1 cellular context compared by ENCODE assay signal in the genomic region with DNA sequence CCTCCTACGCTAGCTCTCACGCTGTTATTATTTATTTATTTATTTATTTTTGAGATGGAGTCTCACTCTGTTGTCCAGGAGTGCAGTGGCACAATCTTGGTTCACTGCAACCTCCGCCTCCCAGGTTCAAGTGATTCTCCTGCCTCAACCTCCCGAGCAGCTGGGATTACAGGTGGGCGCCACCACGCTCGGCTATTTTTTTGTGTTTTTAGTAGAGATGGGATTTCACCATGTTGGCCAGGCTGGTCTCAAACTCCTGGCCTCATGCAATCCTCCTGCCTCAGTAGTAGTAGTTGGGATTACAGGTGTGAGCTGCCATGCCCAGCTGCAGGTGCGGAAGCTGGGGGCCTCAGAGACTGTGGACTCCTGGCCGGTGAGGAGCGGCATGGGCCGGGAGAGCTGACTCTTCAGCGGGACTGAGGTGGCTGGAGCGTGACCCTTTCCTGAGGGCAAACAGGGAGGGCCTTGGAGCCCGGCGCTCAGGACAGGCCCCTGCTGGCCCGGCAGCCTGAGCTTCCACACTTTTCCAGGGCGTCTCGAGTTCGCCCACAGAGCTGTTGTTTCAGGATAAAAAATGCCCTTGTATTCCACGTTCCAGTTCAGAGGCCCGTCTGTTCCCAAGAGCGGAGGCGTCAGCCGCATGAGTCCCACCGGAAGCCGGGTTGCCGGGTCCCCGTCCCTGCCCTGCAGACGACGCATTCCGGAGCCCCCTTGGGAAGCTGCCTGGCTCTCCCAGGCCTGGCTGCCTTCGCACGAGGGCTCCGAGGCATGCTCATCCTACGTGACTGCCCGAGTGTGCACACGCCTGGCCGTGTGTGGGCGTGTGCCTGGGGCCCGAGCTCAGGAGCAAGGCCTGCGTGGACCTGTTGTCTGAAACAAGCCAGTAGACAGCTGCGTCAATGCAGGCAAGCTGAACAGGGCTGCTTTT.
A peak's percentile ranks its signal among the peaks of the same experiment; 100 is the strongest.
TF ChIP-seq lines count a peak whose summit lies in the region.

No MANE protein-coding gene starts in this region.

TF ChIP-seq in HepG2, 621 proteins besides CTCF, POLR2A, EP300 and RAD21 (continued from another document and continues in another):
- TF ChIP-seq ZNF574 (CRISPR knock-in tag; IDR thresholded peaks at IDR 0.05) (peak; percentile 10; the same call in 1 of the 2 replicates), NFE2L1 (CRISPR knock-in tag; IDR thresholded peaks at IDR 0.05; ENCODE audit: borderline replicate concordance) (no peak), ZNF772 (CRISPR knock-in tag; IDR thresholded peaks at IDR 0.05) (no peak), REL (CRISPR knock-in tag; conservative IDR thresholded peaks at IDR 0.05) (0 out of 2 replicates have a peak, but pooled peaks have one; percentile 15), HNRNPLL (IDR thresholded peaks at IDR 0.05; ENCODE audit: low read depth, low read length, poor library complexity, severe bottlenecking) (peak; percentile 48), RARA (CRISPR knock-in tag; IDR thresholded peaks at IDR 0.05) (peak; percentile 10; the same call in 1 of the 2 replicates), ZNF567 (CRISPR knock-in tag; IDR thresholded peaks at IDR 0.05; ENCODE audit: borderline replicate concordance) (no peak), ZNF460 (CRISPR knock-in tag; IDR thresholded peaks at IDR 0.05; ENCODE audit: borderline replicate concordance) (peak; percentile 59), FOXO1 (CRISPR knock-in tag; IDR thresholded peaks at IDR 0.05) (0 out of 2 replicates have a peak, but pooled peaks have one; percentile 0), GABPA (IDR thresholded peaks at IDR 0.05; ENCODE audit: low read depth, low read length) (no peak), GABPA (CRISPR knock-in tag; IDR thresholded peaks at IDR 0.05; ENCODE audit: low read depth) (0 out of 2 replicates have a peak, but pooled peaks have one; percentile 24), THRA (CRISPR knock-in tag; IDR thresholded peaks at IDR 0.05; ENCODE audit: borderline replicate concordance) (peak; percentile 91; the same call in 1 of the 2 replicates), NR2F6 (IDR thresholded peaks at IDR 0.05) (peak; percentile 19; the same call in 1 of the 2 replicates), NR2F6 (CRISPR knock-in tag; IDR thresholded peaks at IDR 0.05) (no peak), SOX6 (IDR thresholded peaks at IDR 0.05) (no peak), SOX6 (CRISPR knock-in tag; IDR thresholded peaks at IDR 0.05) (no peak), ZNF687 (CRISPR knock-in tag; IDR thresholded peaks at IDR 0.05) (peak; percentile 91), ZNF3 (CRISPR knock-in tag; IDR thresholded peaks at IDR 0.05) (no peak), EZH2 (conservative IDR thresholded peaks at IDR 0.05; ENCODE audit: low read depth, low read length) (no peak), ZNF451 (CRISPR knock-in tag; IDR thresholded peaks at IDR 0.05) (no peak), TEAD3 (CRISPR knock-in tag; optimal IDR thresholded peaks at IDR 0.05; ENCODE audit: borderline replicate concordance) (peak; percentile 28), RXRB (CRISPR knock-in tag; IDR thresholded peaks at IDR 0.05; ENCODE audit: borderline replicate concordance) (peak; percentile 44; the same call in 1 of the 2 replicates), BRD4 (CRISPR knock-in tag; IDR thresholded peaks at IDR 0.05) (no peak), POLR2G (IDR thresholded peaks at IDR 0.05; ENCODE audit: low read depth, low read length) (no peak), NONO (IDR thresholded peaks at IDR 0.05) (no peak), NONO (CRISPR knock-in tag; conservative IDR thresholded peaks at IDR 0.05) (0 out of 2 replicates have a peak, but pooled peaks have one; percentile 42), ZNF558 (CRISPR knock-in tag; IDR thresholded peaks at IDR 0.05; ENCODE audit: borderline replicate concordance) (no peak)
- TF ChIP-seq, protein P1, sequence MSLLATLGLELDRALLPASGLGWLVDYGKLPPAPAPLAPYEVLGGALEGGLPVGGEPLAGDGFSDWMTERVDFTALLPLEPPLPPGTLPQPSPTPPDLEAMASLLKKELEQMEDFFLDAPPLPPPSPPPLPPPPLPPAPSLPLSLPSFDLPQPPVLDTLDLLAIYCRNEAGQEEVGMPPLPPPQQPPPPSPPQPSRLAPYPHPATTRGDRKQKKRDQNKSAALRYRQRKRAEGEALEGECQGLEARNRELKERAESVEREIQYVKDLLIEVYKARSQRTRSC (CRISPR knock-in tag; IDR thresholded peaks at IDR 0.05; ENCODE audit: low read depth): no peak
- TF ChIP-seq, protein P2, sequence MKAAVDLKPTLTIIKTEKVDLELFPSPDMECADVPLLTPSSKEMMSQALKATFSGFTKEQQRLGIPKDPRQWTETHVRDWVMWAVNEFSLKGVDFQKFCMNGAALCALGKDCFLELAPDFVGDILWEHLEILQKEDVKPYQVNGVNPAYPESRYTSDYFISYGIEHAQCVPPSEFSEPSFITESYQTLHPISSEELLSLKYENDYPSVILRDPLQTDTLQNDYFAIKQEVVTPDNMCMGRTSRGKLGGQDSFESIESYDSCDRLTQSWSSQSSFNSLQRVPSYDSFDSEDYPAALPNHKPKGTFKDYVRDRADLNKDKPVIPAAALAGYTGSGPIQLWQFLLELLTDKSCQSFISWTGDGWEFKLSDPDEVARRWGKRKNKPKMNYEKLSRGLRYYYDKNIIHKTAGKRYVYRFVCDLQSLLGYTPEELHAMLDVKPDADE (CRISPR knock-in tag; IDR thresholded peaks at IDR 0.05): no peak
- TF ChIP-seq, protein P3, sequence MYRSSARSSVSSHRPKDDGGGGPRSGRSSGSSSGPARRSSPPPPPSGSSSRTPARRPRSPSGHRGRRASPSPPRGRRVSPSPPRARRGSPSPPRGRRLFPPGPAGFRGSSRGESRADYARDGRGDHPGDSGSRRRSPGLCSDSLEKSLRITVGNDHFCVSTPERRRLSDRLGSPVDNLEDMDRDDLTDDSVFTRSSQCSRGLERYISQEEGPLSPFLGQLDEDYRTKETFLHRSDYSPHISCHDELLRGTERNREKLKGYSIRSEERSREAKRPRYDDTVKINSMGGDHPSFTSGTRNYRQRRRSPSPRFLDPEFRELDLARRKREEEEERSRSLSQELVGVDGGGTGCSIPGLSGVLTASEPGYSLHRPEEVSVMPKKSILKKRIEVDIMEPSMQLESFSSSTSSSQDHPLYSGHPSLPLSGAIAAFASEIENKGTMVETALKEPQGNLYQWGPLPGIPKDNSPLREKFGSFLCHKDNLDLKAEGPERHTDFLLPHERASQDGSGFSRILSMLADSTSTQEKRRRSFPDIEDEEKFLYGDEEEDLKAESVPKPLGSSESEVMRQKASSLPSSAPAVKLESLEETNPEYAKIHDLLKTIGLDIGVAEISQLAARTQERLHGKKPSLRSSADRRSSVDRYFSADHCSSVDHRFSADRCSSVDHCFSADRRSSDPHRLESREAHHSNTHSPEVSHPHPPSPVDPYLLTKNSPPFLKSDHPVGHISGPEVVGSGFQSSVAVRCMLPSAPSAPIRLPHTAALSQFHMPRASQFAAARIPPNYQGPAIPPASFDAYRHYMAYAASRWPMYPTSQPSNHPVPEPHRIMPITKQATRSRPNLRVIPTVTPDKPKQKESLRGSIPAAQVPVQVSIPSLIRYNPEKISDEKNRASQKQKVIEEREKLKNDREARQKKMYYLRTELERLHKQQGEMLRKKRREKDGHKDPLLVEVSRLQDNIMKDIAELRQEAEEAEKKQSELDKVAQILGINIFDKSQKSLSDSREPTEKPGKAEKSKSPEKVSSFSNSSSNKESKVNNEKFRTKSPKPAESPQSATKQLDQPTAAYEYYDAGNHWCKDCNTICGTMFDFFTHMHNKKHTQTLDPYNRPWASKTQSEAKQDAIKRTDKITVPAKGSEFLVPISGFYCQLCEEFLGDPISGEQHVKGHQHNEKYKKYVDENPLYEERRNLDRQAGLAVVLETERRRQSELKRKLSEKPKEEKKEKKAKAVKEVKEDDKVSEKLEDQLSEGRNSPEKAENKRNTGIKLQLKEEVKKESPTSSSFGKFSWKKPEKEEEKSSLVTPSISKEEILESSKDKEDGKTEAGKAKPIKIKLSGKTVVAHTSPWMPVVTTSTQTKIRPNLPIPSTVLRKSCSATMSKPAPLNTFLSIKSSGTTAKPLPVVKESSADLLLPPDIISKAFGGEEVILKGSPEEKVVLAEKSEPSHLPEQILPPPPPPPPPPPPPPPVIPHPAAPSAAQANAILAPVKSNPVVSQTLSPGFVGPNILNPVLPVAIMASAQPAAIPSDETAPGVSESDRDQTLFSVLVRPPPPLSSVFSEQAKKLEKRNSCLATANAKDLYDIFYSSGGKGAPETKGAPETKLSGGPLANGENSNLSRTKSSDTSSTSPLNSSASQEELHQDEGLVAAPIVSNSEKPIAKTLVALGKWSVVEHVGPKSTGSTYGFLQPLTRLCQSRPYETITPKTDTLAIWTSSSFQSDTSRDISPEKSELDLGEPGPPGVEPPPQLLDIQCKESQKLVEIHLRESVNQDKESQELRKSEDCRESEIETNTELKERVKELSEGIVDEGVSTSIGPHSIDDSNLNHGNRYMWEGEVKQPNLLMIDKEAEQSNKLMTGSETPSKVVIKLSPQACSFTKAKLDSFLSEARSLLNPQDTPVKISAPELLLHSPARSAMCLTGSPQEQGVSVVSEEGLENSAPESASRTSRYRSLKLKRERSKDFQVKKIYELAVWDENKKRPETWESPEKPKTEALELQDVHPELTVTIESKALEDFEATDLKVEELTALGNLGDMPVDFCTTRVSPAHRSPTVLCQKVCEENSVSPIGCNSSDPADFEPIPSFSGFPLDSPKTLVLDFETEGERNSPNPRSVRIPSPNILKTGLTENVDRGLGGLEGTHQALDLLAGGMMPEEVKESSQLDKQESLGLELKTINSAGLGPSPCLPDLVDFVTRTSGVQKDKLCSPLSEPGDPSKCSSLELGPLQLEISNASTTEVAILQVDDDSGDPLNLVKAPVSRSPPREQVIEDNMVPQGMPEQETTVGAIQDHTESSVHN (CRISPR knock-in tag; IDR thresholded peaks at IDR 0.05): no peak
- TF ChIP-seq, protein P4, sequence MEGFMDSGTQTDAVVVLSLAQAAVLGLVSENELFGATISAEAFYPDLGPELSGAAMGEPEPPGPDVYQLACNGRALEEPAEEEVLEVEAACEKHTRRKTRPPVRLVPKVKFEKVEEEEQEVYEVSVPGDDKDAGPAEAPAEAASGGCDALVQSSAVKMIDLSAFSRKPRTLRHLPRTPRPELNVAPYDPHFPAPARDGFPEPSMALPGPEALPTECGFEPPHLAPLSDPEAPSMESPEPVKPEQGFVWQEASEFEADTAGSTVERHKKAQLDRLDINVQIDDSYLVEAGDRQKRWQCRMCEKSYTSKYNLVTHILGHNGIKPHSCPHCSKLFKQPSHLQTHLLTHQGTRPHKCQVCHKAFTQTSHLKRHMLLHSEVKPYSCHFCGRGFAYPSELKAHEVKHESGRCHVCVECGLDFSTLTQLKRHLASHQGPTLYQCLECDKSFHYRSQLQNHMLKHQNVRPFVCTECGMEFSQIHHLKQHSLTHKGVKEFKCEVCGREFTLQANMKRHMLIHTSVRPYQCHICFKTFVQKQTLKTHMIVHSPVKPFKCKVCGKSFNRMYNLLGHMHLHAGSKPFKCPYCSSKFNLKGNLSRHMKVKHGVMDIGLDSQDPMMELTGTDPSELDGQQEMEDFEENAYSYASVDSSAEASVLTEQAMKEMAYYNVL (CRISPR knock-in tag; IDR thresholded peaks at IDR 0.05; ENCODE audit: borderline replicate concordance): no peak
- TF ChIP-seq, protein P5, sequence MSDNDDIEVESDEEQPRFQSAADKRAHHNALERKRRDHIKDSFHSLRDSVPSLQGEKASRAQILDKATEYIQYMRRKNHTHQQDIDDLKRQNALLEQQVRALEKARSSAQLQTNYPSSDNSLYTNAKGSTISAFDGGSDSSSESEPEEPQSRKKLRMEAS (IDR thresholded peaks at IDR 0.05): peak; percentile 75
